19 cellular contexts compared by ENCODE assay signal in the genomic region with DNA sequence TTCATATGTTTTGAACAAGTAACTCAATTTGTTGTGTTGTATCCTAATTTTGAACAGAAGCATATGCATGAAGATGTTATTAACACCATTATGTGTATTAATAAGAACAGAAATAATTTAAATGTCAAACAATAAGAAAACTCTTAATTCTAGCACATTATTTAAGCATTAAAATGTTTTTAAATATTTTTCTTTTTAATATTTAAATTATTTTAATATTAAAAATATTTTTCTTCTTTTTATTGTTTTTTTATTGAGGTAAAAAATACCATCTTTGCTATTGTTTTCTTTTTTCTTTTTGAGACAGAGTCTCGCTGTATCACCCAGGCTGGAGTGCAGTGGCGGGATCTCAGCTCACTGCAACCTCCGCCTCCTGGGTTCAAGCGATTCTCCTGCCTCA.
DNase-seq lines count a peak whose midpoint lies in the region; ATAC-seq, FAIRE-seq and TF ChIP-seq lines count a peak whose summit lies in the region.
"Had no signal": no experiment of that assay in that cellular context is flagged by ENCODE, and none has a peak within 500 bp of the region (broad histone marks: within the 10 kb centered on the region; RNA-seq: fewer than 3 reads in every experiment).

No MANE protein-coding gene starts in this region.

- no peak for ATAC-seq in pancreas
- ATAC-seq: GM12878 had no signal

- intact Hi-C loops in pancreas (cut with DNase I) = no loop called here

- H3K27me3 ChIP-seq in pancreas = no peaks in the 10 kb centered on the region

- H3K4me3 ChIP-seq in pancreas = no peak overlapping the region
- H3K4me3 ChIP-seq: GM12878, GM23248 had no signal

- H3K27ac ChIP-seq in pancreas = no peak overlapping the region
- H3K27ac ChIP-seq: GM23248 had no signal

- no peak for TF ChIP-seq CTCF in pancreas (IDR thresholded peaks at IDR 0.05)

- WGBS in pancreas, 2 donors = 95 to 97% methylated on average over 4 of the region's 4 CpGs

- FAIRE-seq in A204.1 (lab: Jason Lieb, UNC) = peak; percentile 54
- FAIRE-seq in G401.6 (lab: Jason Lieb, UNC) = peak; percentile 67
- peak; percentile 61 for FAIRE-seq in frontal cortex (lab: Jason Lieb, UNC)
- peak; percentile 41 for FAIRE-seq in pancreas (lab: Jason Lieb, UNC)
- FAIRE-seq: GM12878, GM19239, H1 had no signal

- no peaks in the 10 kb centered on the region for H3K36me3 ChIP-seq in pancreas

- no peak for DNase-seq in frontal cortex (ENCODE audit: low spot score in 2 of 2)
- DNase-seq in pancreas = no peak
- no peak for DNase-seq in HuH-7.5 (ENCODE audit: low spot score)
- no peak for DNase-seq in activated gamma-delta T cell treated with Interleukin-2 at 50 U/mL for 16 hours
- DNase-seq in activated CD4-positive, alpha-beta T cell treated with anti-CD3 and anti-CD28 coated beads for 48 hours = no peak
- DNase-seq: C1 segment of cervical spinal cord; CD4-positive, alpha-beta memory T cell; COR-L47; DMS153; DND-41; GDM1; GM23248; H7; HCEC 1CT had no signal

- no peaks in the 10 kb centered on the region for H3K9me3 ChIP-seq in pancreas

- H3K4me1 ChIP-seq in pancreas = no peaks in the 10 kb centered on the region
